In genomic region chr21:46457801-46458314, GRCh38 we compare ENCODE assay signal across 1 cellular context.
TF ChIP-seq lines count a peak whose summit lies in the region.

No MANE protein-coding gene starts in this region.

TF ChIP-seq in K562, 482 proteins besides CTCF, POLR2A, EP300 and RAD21 (continued from another document and continues in another):
- TF ChIP-seq ARID3A (IDR thresholded peaks at IDR 0.05; ENCODE audit: borderline replicate concordance, low read depth, low read length) (no peak), ZNF239 (CRISPR knock-in tag; IDR thresholded peaks at IDR 0.05) (no peak), EGR1 (conservative IDR thresholded peaks at IDR 0.05) (no peak), HNRNPUL1 (IDR thresholded peaks at IDR 0.05; ENCODE audit: low read length) (no peak), ZFP36 (IDR thresholded peaks at IDR 0.05; ENCODE audit: low read depth, low read length, partially characterized antibody) (no peak), MAX (CRISPR knock-in tag; IDR thresholded peaks at IDR 0.05) (no peak), TCF7L2 (IDR thresholded peaks at IDR 0.05; ENCODE audit: low read depth, low read length) (no peak), NCOA1 (IDR thresholded peaks at IDR 0.05; ENCODE audit: low read depth) (no peak), DIDO1 (tag; IDR thresholded peaks at IDR 0.05; ENCODE audit: low read depth) (no peak), SMAD4 (CRISPR knock-in tag; conservative IDR thresholded peaks at IDR 0.05) (0 out of 2 replicates have a peak, but pooled peaks have one; percentile 88), CTCFL (IDR thresholded peaks at IDR 0.05; ENCODE audit: borderline replicate concordance, insufficient read depth, low read depth, low read length, poor library complexity, severe bottlenecking) (peak; percentile 8), ZFP1 (CRISPR knock-in tag; IDR thresholded peaks at IDR 0.05) (no peak), ZNF77 (CRISPR knock-in tag; IDR thresholded peaks at IDR 0.05) (no peak), MTA2 (IDR thresholded peaks at IDR 0.05; ENCODE audit: low read depth) (0 out of 2 replicates have a peak, but pooled peaks have one; percentile 10), IRF2 (CRISPR knock-in tag; IDR thresholded peaks at IDR 0.05) (no peak), MXI1 (IDR thresholded peaks at IDR 0.05; ENCODE audit: low read depth, low read length) (0 out of 2 replicates have a peak, but pooled peaks have one; percentile 9), ZNF586 (CRISPR knock-in tag; conservative IDR thresholded peaks at IDR 0.05) (no peak), SRSF7 (optimal IDR thresholded peaks at IDR 0.05; ENCODE audit: low read depth, low read length) (no peak), JUN (IDR thresholded peaks at IDR 0.05; ENCODE audit: borderline replicate concordance, low read depth, low read length) (peak; percentile 14; the same call in 1 of the 2 replicates), JUN (CRISPR knock-in tag; IDR thresholded peaks at IDR 0.05; ENCODE audit: borderline replicate concordance) (no peak), PML (IDR thresholded peaks at IDR 0.05; ENCODE audit: low read length) (no peak), SMARCA5 (IDR thresholded peaks at IDR 0.05) (no peak), ESRRB (CRISPR knock-in tag; IDR thresholded peaks at IDR 0.05; ENCODE audit: borderline replicate concordance) (no peak), ZNF668 (CRISPR knock-in tag; IDR thresholded peaks at IDR 0.05) (no peak), CREB1 (IDR thresholded peaks at IDR 0.05) (no peak), CREB1 (CRISPR knock-in tag; IDR thresholded peaks at IDR 0.05) (no peak), POLR2B (IDR thresholded peaks at IDR 0.05; ENCODE audit: low read depth, partially characterized antibody) (no peak), JUND (IDR thresholded peaks at IDR 0.05; ENCODE audit: borderline replicate concordance, low read depth, low read length) (no peak), JUND (tag; IDR thresholded peaks at IDR 0.05; ENCODE audit: borderline replicate concordance, low read depth, low read length) (no peak), CBFA2T2 (conservative IDR thresholded peaks at IDR 0.05) (no peak), ZNF146 (CRISPR knock-in tag; IDR thresholded peaks at IDR 0.05; ENCODE audit: unreplicated experiment) (no peak), ZBTB7A (IDR thresholded peaks at IDR 0.05; ENCODE audit: borderline replicate concordance, control insufficient read depth, low read depth, low read length) (no peak), RHOXF2B (CRISPR knock-in tag; conservative IDR thresholded peaks at IDR 0.05) (no peak), ZKSCAN8 (CRISPR knock-in tag; IDR thresholded peaks at IDR 0.05) (no peak), TBP (optimal IDR thresholded peaks at IDR 0.05; ENCODE audit: low read depth, low read length) (no peak), SAP30 (IDR thresholded peaks at IDR 0.05; ENCODE audit: borderline replicate concordance, insufficient read depth, low read depth, low read length, poor library complexity, severe bottlenecking) (no peak), ZBTB17 (CRISPR knock-in tag; IDR thresholded peaks at IDR 0.05) (no peak), TEAD2 (tag; IDR thresholded peaks at IDR 0.05) (no peak), NFE2L1 (tag; IDR thresholded peaks at IDR 0.05; ENCODE audit: borderline replicate concordance, low read depth) (no peak), ZNF316 (IDR thresholded peaks at IDR 0.05) (no peak), HEY1 (CRISPR knock-in tag; IDR thresholded peaks at IDR 0.05; ENCODE audit: borderline replicate concordance) (no peak), THAP7 (CRISPR knock-in tag; IDR thresholded peaks at IDR 0.05) (no peak), RBFOX2 (IDR thresholded peaks at IDR 0.05; ENCODE audit: low read depth, low read length) (no peak), TBL1XR1 (IDR thresholded peaks at IDR 0.05; ENCODE audit: low read length in 2 of 2) (peak in 1 of 2 experiments; percentile 21; a peak in 1 of 4 replicates), COPS2 (conservative IDR thresholded peaks at IDR 0.05) (no peak), MAZ (CRISPR knock-in tag; conservative IDR thresholded peaks at IDR 0.05 in 1 of 2, IDR thresholded peaks at IDR 0.05 in 1 of 2) (no peak), STAT5A (IDR thresholded peaks at IDR 0.05; ENCODE audit: borderline replicate concordance, low read length) (no peak), E2F1 (CRISPR knock-in tag; IDR thresholded peaks at IDR 0.05) (no peak), GATAD2B (IDR thresholded peaks at IDR 0.05; ENCODE audit: borderline replicate concordance) (no peak), PHTF2 (CRISPR knock-in tag; IDR thresholded peaks at IDR 0.05) (no peak), ZNF695 (CRISPR knock-in tag; IDR thresholded peaks at IDR 0.05) (no peak), NONO (IDR thresholded peaks at IDR 0.05; ENCODE audit: low read depth in 2 of 2, low read length in 1 of 2) (no peak), ZNF551 (CRISPR knock-in tag; IDR thresholded peaks at IDR 0.05) (no peak), KDM2B (CRISPR knock-in tag; IDR thresholded peaks at IDR 0.05) (no peak), ATF1 (CRISPR knock-in tag; IDR thresholded peaks at IDR 0.05) (no peak), ATF1 (tag; IDR thresholded peaks at IDR 0.05) (no peak), CBX8 (IDR thresholded peaks at IDR 0.05; ENCODE audit: borderline replicate concordance, extremely low read depth, low read depth, low read length, poor library complexity, severe bottlenecking) (no peak), CBX5 (IDR thresholded peaks at IDR 0.05; ENCODE audit: borderline replicate concordance, low read depth) (no peak), SAFB2 (IDR thresholded peaks at IDR 0.05; ENCODE audit: borderline replicate concordance, low read depth, low read length, severe bottlenecking) (no peak), HMG20A (CRISPR knock-in tag; conservative IDR thresholded peaks at IDR 0.05) (no peak), ZNF57 (CRISPR knock-in tag; IDR thresholded peaks at IDR 0.05) (no peak), RBM17 (IDR thresholded peaks at IDR 0.05; ENCODE audit: borderline replicate concordance, low read depth, low read length) (no peak)
- TF ChIP-seq, protein P1, sequence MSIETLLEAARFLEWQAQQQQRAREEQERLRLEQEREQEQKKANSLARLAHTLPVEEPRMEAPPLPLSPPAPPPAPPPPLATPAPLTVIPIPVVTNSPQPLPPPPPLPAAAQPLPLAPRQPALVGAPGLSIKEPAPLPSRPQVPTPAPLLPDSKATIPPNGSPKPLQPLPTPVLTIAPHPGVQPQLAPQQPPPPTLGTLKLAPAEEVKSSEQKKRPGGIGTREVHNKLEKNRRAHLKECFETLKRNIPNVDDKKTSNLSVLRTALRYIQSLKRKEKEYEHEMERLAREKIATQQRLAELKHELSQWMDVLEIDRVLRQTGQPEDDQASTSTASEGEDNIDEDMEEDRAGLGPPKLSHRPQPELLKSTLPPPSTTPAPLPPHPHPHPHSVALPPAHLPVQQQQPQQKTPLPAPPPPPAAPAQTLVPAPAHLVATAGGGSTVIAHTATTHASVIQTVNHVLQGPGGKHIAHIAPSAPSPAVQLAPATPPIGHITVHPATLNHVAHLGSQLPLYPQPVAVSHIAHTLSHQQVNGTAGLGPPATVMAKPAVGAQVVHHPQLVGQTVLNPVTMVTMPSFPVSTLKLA (conservative IDR thresholded peaks at IDR 0.05) = no peak
- TF ChIP-seq, protein P2, sequence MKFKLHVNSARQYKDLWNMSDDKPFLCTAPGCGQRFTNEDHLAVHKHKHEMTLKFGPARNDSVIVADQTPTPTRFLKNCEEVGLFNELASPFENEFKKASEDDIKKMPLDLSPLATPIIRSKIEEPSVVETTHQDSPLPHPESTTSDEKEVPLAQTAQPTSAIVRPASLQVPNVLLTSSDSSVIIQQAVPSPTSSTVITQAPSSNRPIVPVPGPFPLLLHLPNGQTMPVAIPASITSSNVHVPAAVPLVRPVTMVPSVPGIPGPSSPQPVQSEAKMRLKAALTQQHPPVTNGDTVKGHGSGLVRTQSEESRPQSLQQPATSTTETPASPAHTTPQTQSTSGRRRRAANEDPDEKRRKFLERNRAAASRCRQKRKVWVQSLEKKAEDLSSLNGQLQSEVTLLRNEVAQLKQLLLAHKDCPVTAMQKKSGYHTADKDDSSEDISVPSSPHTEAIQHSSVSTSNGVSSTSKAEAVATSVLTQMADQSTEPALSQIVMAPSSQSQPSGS (CRISPR knock-in tag; IDR thresholded peaks at IDR 0.05) = no peak
- TF ChIP-seq, protein P3, sequence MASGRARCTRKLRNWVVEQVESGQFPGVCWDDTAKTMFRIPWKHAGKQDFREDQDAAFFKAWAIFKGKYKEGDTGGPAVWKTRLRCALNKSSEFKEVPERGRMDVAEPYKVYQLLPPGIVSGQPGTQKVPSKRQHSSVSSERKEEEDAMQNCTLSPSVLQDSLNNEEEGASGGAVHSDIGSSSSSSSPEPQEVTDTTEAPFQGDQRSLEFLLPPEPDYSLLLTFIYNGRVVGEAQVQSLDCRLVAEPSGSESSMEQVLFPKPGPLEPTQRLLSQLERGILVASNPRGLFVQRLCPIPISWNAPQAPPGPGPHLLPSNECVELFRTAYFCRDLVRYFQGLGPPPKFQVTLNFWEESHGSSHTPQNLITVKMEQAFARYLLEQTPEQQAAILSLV (tag; IDR thresholded peaks at IDR 0.05) = no peak
- TF ChIP-seq, protein P4, sequence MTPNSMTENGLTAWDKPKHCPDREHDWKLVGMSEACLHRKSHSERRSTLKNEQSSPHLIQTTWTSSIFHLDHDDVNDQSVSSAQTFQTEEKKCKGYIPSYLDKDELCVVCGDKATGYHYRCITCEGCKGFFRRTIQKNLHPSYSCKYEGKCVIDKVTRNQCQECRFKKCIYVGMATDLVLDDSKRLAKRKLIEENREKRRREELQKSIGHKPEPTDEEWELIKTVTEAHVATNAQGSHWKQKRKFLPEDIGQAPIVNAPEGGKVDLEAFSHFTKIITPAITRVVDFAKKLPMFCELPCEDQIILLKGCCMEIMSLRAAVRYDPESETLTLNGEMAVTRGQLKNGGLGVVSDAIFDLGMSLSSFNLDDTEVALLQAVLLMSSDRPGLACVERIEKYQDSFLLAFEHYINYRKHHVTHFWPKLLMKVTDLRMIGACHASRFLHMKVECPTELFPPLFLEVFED (CRISPR knock-in tag; conservative IDR thresholded peaks at IDR 0.05) = no peak
- TF ChIP-seq, protein P5, sequence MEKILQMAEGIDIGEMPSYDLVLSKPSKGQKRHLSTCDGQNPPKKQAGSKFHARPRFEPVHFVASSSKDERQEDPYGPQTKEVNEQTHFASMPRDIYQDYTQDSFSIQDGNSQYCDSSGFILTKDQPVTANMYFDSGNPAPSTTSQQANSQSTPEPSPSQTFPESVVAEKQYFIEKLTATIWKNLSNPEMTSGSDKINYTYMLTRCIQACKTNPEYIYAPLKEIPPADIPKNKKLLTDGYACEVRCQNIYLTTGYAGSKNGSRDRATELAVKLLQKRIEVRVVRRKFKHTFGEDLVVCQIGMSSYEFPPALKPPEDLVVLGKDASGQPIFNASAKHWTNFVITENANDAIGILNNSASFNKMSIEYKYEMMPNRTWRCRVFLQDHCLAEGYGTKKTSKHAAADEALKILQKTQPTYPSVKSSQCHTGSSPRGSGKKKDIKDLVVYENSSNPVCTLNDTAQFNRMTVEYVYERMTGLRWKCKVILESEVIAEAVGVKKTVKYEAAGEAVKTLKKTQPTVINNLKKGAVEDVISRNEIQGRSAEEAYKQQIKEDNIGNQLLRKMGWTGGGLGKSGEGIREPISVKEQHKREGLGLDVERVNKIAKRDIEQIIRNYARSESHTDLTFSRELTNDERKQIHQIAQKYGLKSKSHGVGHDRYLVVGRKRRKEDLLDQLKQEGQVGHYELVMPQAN (IDR thresholded peaks at IDR 0.05; ENCODE audit: borderline replicate concordance) = 0 out of 2 replicates have a peak, but pooled peaks have one; percentile 16
